ENCODE assay signal across 10 cellular contexts in genomic region chr3:194986208-194987043, GRCh38.
DNase-seq lines count a peak whose midpoint lies in the region; ATAC-seq and TF ChIP-seq lines count a peak whose summit lies in the region.
"Had no signal": no experiment of that assay in that cellular context is flagged by ENCODE, and none has a peak within 500 bp of the region (broad histone marks: within the 10 kb centered on the region; RNA-seq: fewer than 3 reads in every experiment).

No MANE protein-coding gene starts in this region.

- no peak overlapping the region for H2AFZ ChIP-seq in smooth muscle cell (ENCODE audit: low read depth)

- H3K9ac ChIP-seq in smooth muscle cell (ENCODE audit: low read depth) = no peak overlapping the region

- peak; percentile 28 for TF ChIP-seq RAD21 in Ishikawa (IDR thresholded peaks at IDR 0.05; ENCODE audit: low read depth)

- DNase-seq in SIG-M5 (lab: John Stamatoyannopoulos, UW) (peak; percentile 78), fibroblast of the aortic adventitia (ENCODE audit: low read depth) (peak; percentile 17), smooth muscle cell (lab: John Stamatoyannopoulos, UW; ENCODE audit: unreplicated experiment) (no peak), medulla oblongata (ENCODE audit: extremely low spot score) (no peak), NCI-H2196 treated with DMSO at 0.1 percent for 48 hours (lab: John Stamatoyannopoulos, UW; ENCODE audit: unreplicated experiment) (no peak)
- DNase-seq in activated naive CD8-positive, alpha-beta T cell treated with anti-CD3 and anti-CD28 coated beads, Interleukin-2, amount 50 U/mL, for 24 hours = no peak
- DNase-seq: NCI-H187 treated with DMSO at 0.1 percent for 48 hours; stimulated activated CD4-positive, alpha-beta T cell treated with anti-CD3 and anti-CD28 coated beads, Interleukin-4, amount 100 ng/mL, for 1 hour had no signal

- H3K27ac Mint-ChIP-seq in activated naive CD8-positive, alpha-beta T cell treated with anti-CD3 and anti-CD28 coated beads, Interleukin-2, amount 50 U/mL, for 24 hours = no peak overlapping the region
- H3K27ac Mint-ChIP-seq: T-helper 2 cell treated with Interferon-gamma antibody and Interleukin-4, amounts not matched to agents 5 μg/mL and 100 μg/mL, for 36 hours had no signal

- no peaks in the 10 kb centered on the region for H3K4me1 ChIP-seq in smooth muscle cell (ENCODE audit: low read depth)

- H3K4me1 Mint-ChIP-seq in activated naive CD8-positive, alpha-beta T cell treated with anti-CD3 and anti-CD28 coated beads, Interleukin-2, amount 50 U/mL, for 24 hours = no peaks in the 10 kb centered on the region

- TF ChIP-seq EP300 in Ishikawa (IDR thresholded peaks at IDR 0.05; ENCODE audit: borderline replicate concordance) = peak; percentile 87

- no peaks in the 10 kb centered on the region for H3K9me3 ChIP-seq in smooth muscle cell (replicated peaks; ENCODE audit: low read depth)

- no peak for ATAC-seq in activated naive CD8-positive, alpha-beta T cell treated with anti-CD3 and anti-CD28 coated beads, Interleukin-2, amount 50 U/mL, for 24 hours

- H3K27ac ChIP-seq in smooth muscle cell (ENCODE audit: low read depth) = peak overlapping the region; percentile 24

- no peaks in the 10 kb centered on the region for H3K36me3 ChIP-seq in smooth muscle cell (ENCODE audit: low read depth)

- 73% methylated on average over 17 of the region's 17 CpGs for WGBS in smooth muscle cell (ENCODE audit: low lambda C conversion rate)

- H3K36me3 Mint-ChIP-seq in activated naive CD8-positive, alpha-beta T cell treated with anti-CD3 and anti-CD28 coated beads, Interleukin-2, amount 50 U/mL, for 24 hours (ENCODE audit: low read depth) = no peaks in the 10 kb centered on the region

- H3K9me3 Mint-ChIP-seq in activated naive CD8-positive, alpha-beta T cell treated with anti-CD3 and anti-CD28 coated beads, Interleukin-2, amount 50 U/mL, for 24 hours = peaks cover 5% of the 10 kb centered on the region
- H3K9me3 Mint-ChIP-seq: T-helper 2 cell treated with Interferon-gamma antibody and Interleukin-4, amounts not matched to agents 5 μg/mL and 100 μg/mL, for 36 hours had no signal

- H3F3A ChIP-seq in smooth muscle cell (ENCODE audit: low read depth) = no peaks in the 10 kb centered on the region

- H3K27me3 ChIP-seq in smooth muscle cell (ENCODE audit: low read depth) = no peaks in the 10 kb centered on the region

- TF ChIP-seq CTCF in fibroblast of the aortic adventitia (IDR thresholded peaks at IDR 0.05; ENCODE audit: insufficient read depth, low read length) (no peak), smooth muscle cell (IDR thresholded peaks at IDR 0.05; ENCODE audit: borderline replicate concordance, insufficient read depth, poor library complexity, severe bottlenecking) (no peak)

- H4K20me1 ChIP-seq in smooth muscle cell (ENCODE audit: low read depth) = no peaks in the 10 kb centered on the region

- no peak overlapping the region for H3K4me2 ChIP-seq in smooth muscle cell

- H3K4me3 ChIP-seq in fibroblast of the aortic adventitia (ENCODE audit: low read depth, low read length) (no peak overlapping the region), smooth muscle cell (no peak overlapping the region)

- no peaks in the 10 kb centered on the region for H3K79me2 ChIP-seq in smooth muscle cell (ENCODE audit: low read depth)

- H3K27me3 Mint-ChIP-seq in activated naive CD8-positive, alpha-beta T cell treated with anti-CD3 and anti-CD28 coated beads, Interleukin-2, amount 50 U/mL, for 24 hours = peaks cover 11% of the 10 kb centered on the region

- H3K4me3 Mint-ChIP-seq in activated naive CD8-positive, alpha-beta T cell treated with anti-CD3 and anti-CD28 coated beads, Interleukin-2, amount 50 U/mL, for 24 hours = no peak overlapping the region
- H3K4me3 Mint-ChIP-seq: T-helper 2 cell treated with Interferon-gamma antibody and Interleukin-4, amounts not matched to agents 5 μg/mL and 100 μg/mL, for 36 hours had no signal

TF ChIP-seq in Ishikawa, 13 proteins besides CTCF, POLR2A, EP300 and RAD21:
- TF ChIP-seq TEAD4 (IDR thresholded peaks at IDR 0.05) (peak; percentile 92), CREB1 (IDR thresholded peaks at IDR 0.05; ENCODE audit: low read depth) (no peak), NFIC (IDR thresholded peaks at IDR 0.05) (peak; percentile 92), MAX (IDR thresholded peaks at IDR 0.05) (peak; percentile 82; the same call in 1 of the 2 replicates), EGR1 (IDR thresholded peaks at IDR 0.05) (peak; percentile 56; the same call in 1 of the 2 replicates), CEBPB (IDR thresholded peaks at IDR 0.05) (peak; percentile 95), TCF12 (IDR thresholded peaks at IDR 0.05; ENCODE audit: low read depth) (peak; percentile 92), YY1 (IDR thresholded peaks at IDR 0.05; ENCODE audit: low read depth) (peak; percentile 74), REST (IDR thresholded peaks at IDR 0.05; ENCODE audit: low read depth) (no peak), USF1 (IDR thresholded peaks at IDR 0.05) (0 out of 2 replicates have a peak, but pooled peaks have one; percentile 22), ZBTB7A (IDR thresholded peaks at IDR 0.05; ENCODE audit: low read depth) (peak; percentile 28; the same call in 1 of the 2 replicates), FOXM1 (IDR thresholded peaks at IDR 0.05; ENCODE audit: borderline replicate concordance, low read depth) (peak; percentile 70; the same call in 1 of the 2 replicates), TAF1 (IDR thresholded peaks at IDR 0.05; ENCODE audit: low read depth) (no peak)
TF ChIP-seq in Ishikawa: peak in this region for 10.

Comparison
In these comparisons a context has a peak if more than half of its experiments do, and no peak if none do; other contexts are left out.
1. DNase-seq: peak in SIG-M5 (single experiment) and fibroblast of the aortic adventitia (single experiment); none in smooth muscle cell (single experiment), medulla oblongata (single experiment), activated naive CD8-positive, alpha-beta T cell treated with anti-CD3 and anti-CD28 coated beads, Interleukin-2, amount 50 U/mL, for 24 hours (single experiment) and NCI-H2196 treated with DMSO at 0.1 percent for 48 hours (single experiment).